1 cellular context compared by ENCODE assay signal in the genomic region with DNA sequence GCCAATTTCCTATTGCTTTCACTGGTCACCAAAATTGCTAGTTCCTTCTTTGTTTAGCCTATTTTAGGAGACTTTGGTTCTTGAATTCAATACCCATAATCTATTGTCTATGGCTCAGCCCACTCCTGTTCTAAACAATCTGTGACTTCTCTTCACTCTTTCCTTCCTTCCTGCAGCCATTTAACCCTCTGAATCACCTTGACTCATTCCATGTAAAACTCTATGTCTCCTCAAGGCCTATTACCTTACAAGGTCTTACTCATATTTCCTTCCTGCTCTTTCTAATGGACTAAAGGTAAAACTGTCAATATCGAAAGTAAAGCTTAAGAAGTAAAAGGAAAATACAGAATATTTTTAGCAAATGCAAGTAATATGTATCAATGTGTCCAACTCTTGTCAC.
TF ChIP-seq lines count a peak whose summit lies in the region.

No MANE protein-coding gene starts in this region.

TF ChIP-seq in WTC11, 78 proteins besides CTCF, POLR2A, EP300 and RAD21 (continued from another document):
- TF ChIP-seq, protein P1, sequence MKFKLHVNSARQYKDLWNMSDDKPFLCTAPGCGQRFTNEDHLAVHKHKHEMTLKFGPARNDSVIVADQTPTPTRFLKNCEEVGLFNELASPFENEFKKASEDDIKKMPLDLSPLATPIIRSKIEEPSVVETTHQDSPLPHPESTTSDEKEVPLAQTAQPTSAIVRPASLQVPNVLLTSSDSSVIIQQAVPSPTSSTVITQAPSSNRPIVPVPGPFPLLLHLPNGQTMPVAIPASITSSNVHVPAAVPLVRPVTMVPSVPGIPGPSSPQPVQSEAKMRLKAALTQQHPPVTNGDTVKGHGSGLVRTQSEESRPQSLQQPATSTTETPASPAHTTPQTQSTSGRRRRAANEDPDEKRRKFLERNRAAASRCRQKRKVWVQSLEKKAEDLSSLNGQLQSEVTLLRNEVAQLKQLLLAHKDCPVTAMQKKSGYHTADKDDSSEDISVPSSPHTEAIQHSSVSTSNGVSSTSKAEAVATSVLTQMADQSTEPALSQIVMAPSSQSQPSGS (CRISPR knock-in tag; IDR thresholded peaks at IDR 0.05; ENCODE audit: borderline replicate concordance, low read depth) = no peak
